Comparison of ENCODE assay signal across 12 cellular contexts in genomic region chr1:54577612-54578011, GRCh38. TPM values are rescaled to one million over a fixed set of nuclear protein-coding genes. Genes with fewer than 3 reads are reported as not detected.
DNase-seq lines count a peak whose midpoint lies in the region; ATAC-seq, FAIRE-seq and TF ChIP-seq lines count a peak whose summit lies in the region.
"Had no signal": no experiment of that assay in that cellular context is flagged by ENCODE, and none has a peak within 500 bp of the region (broad histone marks: within the 10 kb centered on the region; RNA-seq: fewer than 3 reads in every experiment).

No MANE protein-coding gene starts in this region.

- no peak for TF ChIP-seq CTCF in VCaP (conservative IDR thresholded peaks at IDR 0.05)

- DNase-seq in EH (ENCODE audit: low read depth): peak; percentile 56
- peak; percentile 39 for DNase-seq in glomerular endothelial cell (ENCODE audit: extremely low read depth, low read depth, low spot score)
- peak; percentile 93 for DNase-seq in posterior vena cava (ENCODE audit: low spot score)
- DNase-seq in GM19239 (ENCODE audit: insufficient read length, low spot score): no peak
- DNase-seq in LoVo (ENCODE audit: low spot score): no peak
- DNase-seq in HuH-7 (ENCODE audit: low spot score): no peak
- DNase-seq: activated CD4-positive, CD25-positive, alpha-beta regulatory T cell; NCI-H524; stimulated activated CD4-positive, alpha-beta T cell treated with anti-CD3 and anti-CD28 coated beads, Interleukin-2, amount 100 ng/mL, for 48 hours had no signal

- no peak for FAIRE-seq in GM19239 (lab: Jason Lieb, UNC)
- FAIRE-seq: islet of Langerhans had no signal

- intact Hi-C loops in posterior vena cava (cut with DNase I): loop anchor here in 1 of 2 donors (5.0 kb wide), 1 partner anchor 120 kb away; no protein-coding TSS in a partner anchor

- ATAC-seq in GM18909 (IDR thresholded peaks at IDR 0.05; ENCODE audit: poor library complexity, unreplicated experiment): no peak

- H3K27ac ChIP-seq in VCaP: peak overlapping the region; percentile 56; the same call in 1 of the 2 replicates

RNA-seq across cellular contexts. Expression of gene ACOT11, which starts 29.6 kb away (rescaled TPM):
- 0.93 and 1.2 TPM in 2 replicates for total RNA-seq in glomerular endothelial cell
- 10 to 100 TPM in 1 of 2 donors, 1 to 10 TPM in 1; 6.5 to 10.3 TPM for total RNA-seq in posterior vena cava

RNA-seq across cellular contexts. Expression of gene FAM151A, which starts 45.7 kb away (rescaled TPM):
- total RNA-seq in glomerular endothelial cell: not detected in 2 replicates
- not detected for total RNA-seq in posterior vena cava

Comparison
In these comparisons a context has a peak if more than half of its experiments do, and no peak if none do; other contexts are left out.
1. DNase-seq: peak in EH (single experiment), glomerular endothelial cell (single experiment) and posterior vena cava (single experiment); none in GM19239 (single experiment), LoVo (single experiment) and HuH-7 (single experiment).